ENCODE assay signal across 1 cellular context in the genomic region with DNA sequence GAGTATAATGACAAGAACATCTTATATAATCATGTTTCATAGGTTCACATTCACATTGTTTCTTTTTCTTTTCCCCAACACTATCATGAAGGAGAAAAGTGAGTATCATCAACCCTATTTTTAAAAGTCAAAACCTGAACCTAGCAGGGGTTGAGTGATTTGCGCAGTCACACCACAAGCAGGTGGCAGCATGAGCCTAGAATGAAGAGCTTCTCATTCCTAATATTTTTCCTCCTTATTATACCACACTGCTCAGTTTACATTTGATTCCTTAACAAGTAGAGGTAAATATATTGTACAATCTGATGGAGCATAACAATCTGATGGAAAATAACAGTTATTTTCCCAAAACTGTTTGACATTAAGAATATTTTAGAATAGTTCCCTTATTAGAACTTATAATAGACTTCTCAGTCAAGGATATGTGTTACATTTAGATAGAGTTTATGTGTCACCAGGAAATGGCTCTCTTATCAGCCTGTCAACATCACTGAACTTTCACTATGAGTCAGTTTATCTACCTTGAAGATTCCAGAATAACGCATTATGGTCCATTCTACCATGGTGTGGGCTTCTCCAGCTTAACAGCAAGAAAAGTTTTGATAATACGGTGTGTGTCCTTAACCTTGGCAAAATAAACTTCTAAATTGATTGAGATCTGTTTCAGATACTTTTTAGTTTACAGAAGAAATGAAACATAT.
TF ChIP-seq lines count a peak whose summit lies in the region.

No MANE protein-coding gene starts in this region.

TF ChIP-seq in GM23338, 12 proteins besides CTCF, POLR2A, EP300 and RAD21:
- TF ChIP-seq, protein P1, sequence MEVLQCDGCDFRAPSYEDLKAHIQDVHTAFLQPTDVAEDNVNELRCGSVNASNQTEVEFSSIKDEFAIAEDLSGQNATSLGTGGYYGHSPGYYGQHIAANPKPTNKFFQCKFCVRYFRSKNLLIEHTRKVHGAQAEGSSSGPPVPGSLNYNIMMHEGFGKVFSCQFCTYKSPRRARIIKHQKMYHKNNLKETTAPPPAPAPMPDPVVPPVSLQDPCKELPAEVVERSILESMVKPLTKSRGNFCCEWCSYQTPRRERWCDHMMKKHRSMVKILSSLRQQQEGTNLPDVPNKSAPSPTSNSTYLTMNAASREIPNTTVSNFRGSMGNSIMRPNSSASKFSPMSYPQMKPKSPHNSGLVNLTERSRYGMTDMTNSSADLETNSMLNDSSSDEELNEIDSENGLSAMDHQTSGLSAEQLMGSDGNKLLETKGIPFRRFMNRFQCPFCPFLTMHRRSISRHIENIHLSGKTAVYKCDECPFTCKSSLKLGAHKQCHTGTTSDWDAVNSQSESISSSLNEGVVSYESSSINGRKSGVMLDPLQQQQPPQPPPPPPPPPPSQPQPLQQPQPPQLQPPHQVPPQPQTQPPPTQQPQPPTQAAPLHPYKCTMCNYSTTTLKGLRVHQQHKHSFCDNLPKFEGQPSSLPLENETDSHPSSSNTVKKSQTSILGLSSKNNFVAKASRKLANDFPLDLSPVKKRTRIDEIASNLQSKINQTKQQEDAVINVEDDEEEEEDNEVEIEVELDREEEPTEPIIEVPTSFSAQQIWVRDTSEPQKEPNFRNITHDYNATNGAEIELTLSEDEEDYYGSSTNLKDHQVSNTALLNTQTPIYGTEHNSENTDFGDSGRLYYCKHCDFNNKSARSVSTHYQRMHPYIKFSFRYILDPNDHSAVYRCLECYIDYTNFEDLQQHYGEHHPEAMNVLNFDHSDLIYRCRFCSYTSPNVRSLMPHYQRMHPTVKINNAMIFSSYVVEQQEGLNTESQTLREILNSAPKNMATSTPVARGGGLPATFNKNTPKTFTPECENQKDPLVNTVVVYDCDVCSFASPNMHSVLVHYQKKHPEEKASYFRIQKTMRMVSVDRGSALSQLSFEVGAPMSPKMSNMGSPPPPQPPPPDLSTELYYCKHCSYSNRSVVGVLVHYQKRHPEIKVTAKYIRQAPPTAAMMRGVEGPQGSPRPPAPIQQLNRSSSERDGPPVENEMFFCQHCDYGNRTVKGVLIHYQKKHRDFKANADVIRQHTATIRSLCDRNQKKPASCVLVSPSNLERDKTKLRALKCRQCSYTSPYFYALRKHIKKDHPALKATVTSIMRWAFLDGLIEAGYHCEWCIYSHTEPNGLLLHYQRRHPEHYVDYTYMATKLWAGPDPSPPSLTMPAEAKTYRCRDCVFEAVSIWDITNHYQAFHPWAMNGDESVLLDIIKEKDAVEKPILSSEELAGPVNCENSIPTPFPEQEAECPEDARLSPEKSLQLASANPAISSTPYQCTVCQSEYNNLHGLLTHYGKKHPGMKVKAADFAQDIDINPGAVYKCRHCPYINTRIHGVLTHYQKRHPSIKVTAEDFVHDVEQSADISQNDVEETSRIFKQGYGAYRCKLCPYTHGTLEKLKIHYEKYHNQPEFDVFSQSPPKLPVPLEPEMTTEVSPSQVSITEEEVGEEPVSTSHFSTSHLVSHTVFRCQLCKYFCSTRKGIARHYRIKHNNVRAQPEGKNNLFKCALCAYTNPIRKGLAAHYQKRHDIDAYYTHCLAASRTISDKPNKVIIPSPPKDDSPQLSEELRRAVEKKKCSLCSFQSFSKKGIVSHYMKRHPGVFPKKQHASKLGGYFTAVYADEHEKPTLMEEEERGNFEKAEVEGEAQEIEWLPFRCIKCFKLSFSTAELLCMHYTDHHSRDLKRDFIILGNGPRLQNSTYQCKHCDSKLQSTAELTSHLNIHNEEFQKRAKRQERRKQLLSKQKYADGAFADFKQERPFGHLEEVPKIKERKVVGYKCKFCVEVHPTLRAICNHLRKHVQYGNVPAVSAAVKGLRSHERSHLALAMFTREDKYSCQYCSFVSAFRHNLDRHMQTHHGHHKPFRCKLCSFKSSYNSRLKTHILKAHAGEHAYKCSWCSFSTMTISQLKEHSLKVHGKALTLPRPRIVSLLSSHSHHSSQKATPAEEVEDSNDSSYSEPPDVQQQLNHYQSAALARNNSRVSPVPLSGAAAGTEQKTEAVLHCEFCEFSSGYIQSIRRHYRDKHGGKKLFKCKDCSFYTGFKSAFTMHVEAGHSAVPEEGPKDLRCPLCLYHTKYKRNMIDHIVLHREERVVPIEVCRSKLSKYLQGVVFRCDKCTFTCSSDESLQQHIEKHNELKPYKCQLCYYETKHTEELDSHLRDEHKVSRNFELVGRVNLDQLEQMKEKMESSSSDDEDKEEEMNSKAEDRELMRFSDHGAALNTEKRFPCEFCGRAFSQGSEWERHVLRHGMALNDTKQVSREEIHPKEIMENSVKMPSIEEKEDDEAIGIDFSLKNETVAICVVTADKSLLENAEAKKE (CRISPR knock-in tag; IDR thresholded peaks at IDR 0.05), result no peak
